8 cellular contexts compared by ENCODE assay signal in genomic region chr7:22082886-22083710, GRCh38.
DNase-seq lines count a peak whose midpoint lies in the region; ATAC-seq, FAIRE-seq and TF ChIP-seq lines count a peak whose summit lies in the region.

No MANE protein-coding gene starts in this region.

- H3K36me3 Mint-ChIP-seq in activated CD8-positive, alpha-beta T cell treated with anti-CD3 and anti-CD28 coated beads for 36 hours (ENCODE audit: low read depth), result no peaks in the 10 kb centered on the region

- POLR2A ChIA-PET in activated CD8-positive, alpha-beta T cell treated with anti-CD3 and anti-CD28 coated beads for 36 hours (lab: Charles Lee), result no interaction called here

- 1% methylated on average over 54 to 55 of the region's 55 CpGs for WGBS in ectodermal cell, 2 experiments

- H3K27me3 ChIP-seq in BE2C (peaks cover 26% of the 10 kb centered on the region), ectodermal cell (ENCODE audit: control insufficient read depth, insufficient read depth, low read length, poor library complexity, severe bottlenecking) (peaks cover 13% of the 10 kb centered on the region)

- no peaks in the 10 kb centered on the region for H3K36me3 ChIP-seq in BE2C
- H3K36me3 ChIP-seq in ectodermal cell (ENCODE audit: control insufficient read depth, insufficient read depth, low read length), result no peaks in the 10 kb centered on the region

- DNase-seq in BE2C, result peak; percentile 96
- peak; percentile 85 for DNase-seq in GM19239 (ENCODE audit: insufficient read length, low spot score)
- DNase-seq in NCI-H524 treated with DMSO at 0.1 percent for 48 hours (lab: John Stamatoyannopoulos, UW), result peak; percentile 35
- peak; percentile 84 for DNase-seq in activated CD8-positive, alpha-beta T cell treated with anti-CD3 and anti-CD28 coated beads for 36 hours
- DNase-seq in lung microvascular endothelial cell (ENCODE audit: low read depth in 2 of 2), result peak; percentile 83 to 87
- peak; percentile 65 to 82 (median 71) for DNase-seq in stimulated activated CD4-positive, alpha-beta T cell treated with anti-CD3 and anti-CD28 coated beads, TNF-alpha, amount 100 ng/mL, for 24 hours (ENCODE audit: low read depth in 3 of 3)

- no peaks in the 10 kb centered on the region; the same call in 1 of the 2 replicates for H3K4me1 ChIP-seq in BE2C
- no peaks in the 10 kb centered on the region for H3K4me1 ChIP-seq in ectodermal cell (ENCODE audit: control insufficient read depth, insufficient read depth, low read length)

- peak overlapping the region; percentile 78 for H3K4me3 ChIP-seq in BE2C (ENCODE audit: low read depth, low read length)
- H3K4me3 ChIP-seq in ectodermal cell (ENCODE audit: insufficient read depth, low read depth, low read length), result peak overlapping the region; percentile 53

- H3K27me3 Mint-ChIP-seq in activated CD8-positive, alpha-beta T cell treated with anti-CD3 and anti-CD28 coated beads for 36 hours, result peaks cover 17% of the 10 kb centered on the region

- peaks cover 8% of the 10 kb centered on the region for H3K4me1 Mint-ChIP-seq in activated CD8-positive, alpha-beta T cell treated with anti-CD3 and anti-CD28 coated beads for 36 hours (ENCODE audit: low read depth)

- no peaks in the 10 kb centered on the region for H3K9me3 Mint-ChIP-seq in activated CD8-positive, alpha-beta T cell treated with anti-CD3 and anti-CD28 coated beads for 36 hours

- H3K9me3 ChIP-seq in BE2C (no peaks in the 10 kb centered on the region; the same call in 1 of the 2 replicates), ectodermal cell (ENCODE audit: control insufficient read depth, low read length) (no peaks in the 10 kb centered on the region)

- FAIRE-seq in GM19239 (lab: Jason Lieb, UNC), result peak; percentile 79

- CTCF ChIA-PET in activated CD8-positive, alpha-beta T cell treated with anti-CD3 and anti-CD28 coated beads for 36 hours (lab: Charles Lee), result interaction anchor here (0.6 to 4.6 kb wide), 34 partner anchors 10 to 827 kb away, joined by 3 to 33 read pairs (median 4); partner anchors contain the start of gene STEAP1B

- peak; percentile 97 for TF ChIP-seq CTCF in BE2C (IDR thresholded peaks at IDR 0.05; ENCODE audit: low read depth, low read length)
- TF ChIP-seq CTCF in activated CD8-positive, alpha-beta T cell treated with anti-CD3 and anti-CD28 coated beads for 36 hours (IDR thresholded peaks at IDR 0.05), result peak; percentile 96

- H3K4me3 Mint-ChIP-seq in activated CD8-positive, alpha-beta T cell treated with anti-CD3 and anti-CD28 coated beads for 36 hours, result peak overlapping the region; percentile 66

- intact Hi-C loops in activated CD8-positive, alpha-beta T cell treated with anti-CD3 and anti-CD28 coated beads for 36 hours (cut with micrococcal nuclease), result no loop called here

- no peak overlapping the region for H3K27ac Mint-ChIP-seq in activated CD8-positive, alpha-beta T cell treated with anti-CD3 and anti-CD28 coated beads for 36 hours

- peak; percentile 98 for ATAC-seq in HG03439 (IDR thresholded peaks at IDR 0.05; ENCODE audit: unreplicated experiment)
- ATAC-seq in activated CD8-positive, alpha-beta T cell treated with anti-CD3 and anti-CD28 coated beads for 36 hours, result peak; percentile 99

- peak overlapping the region; percentile 50 for H3K27ac ChIP-seq in ectodermal cell (ENCODE audit: insufficient read depth, low read depth, low read length, poor library complexity, severe bottlenecking)

Comparison
In these comparisons a context has a peak if more than half of its experiments do, and no peak if none do; other contexts are left out.
1. Peak in every context shown above with its lines: DNase-seq, ATAC-seq, H3K4me3 ChIP-seq and H3K27ac ChIP-seq.
2. DNase-seq: peak in every context shown above with its lines; median percentile 96 in BE2C; 85 in GM19239; 85 in lung microvascular endothelial cell; 84 in activated CD8-positive, alpha-beta T cell treated with anti-CD3 and anti-CD28 coated beads for 36 hours; 71 in stimulated activated CD4-positive, alpha-beta T cell treated with anti-CD3 and anti-CD28 coated beads, TNF-alpha, amount 100 ng/mL, for 24 hours; 35 in NCI-H524 treated with DMSO at 0.1 percent for 48 hours.